In genomic region chr3:155233213-155233612, GRCh38 we compare ENCODE assay signal across 8 cellular contexts.
DNase-seq lines count a peak whose midpoint lies in the region; ATAC-seq and TF ChIP-seq lines count a peak whose summit lies in the region.
"Had no signal": no experiment of that assay in that cellular context is flagged by ENCODE, and none has a peak within 500 bp of the region (broad histone marks: within the 10 kb centered on the region; RNA-seq: fewer than 3 reads in every experiment).

No MANE protein-coding gene starts in this region.

- peak; percentile 78 for ATAC-seq in left lobe of liver
- ATAC-seq in GM19455 (IDR thresholded peaks at IDR 0.05; ENCODE audit: unreplicated experiment): no peak
- no peak for ATAC-seq in HG03159 (IDR thresholded peaks at IDR 0.05; ENCODE audit: unreplicated experiment)
- ATAC-seq: naive thymus-derived CD8-positive, alpha-beta T cell had no signal

- peak; percentile 84 for DNase-seq in HT1080 (ENCODE audit: low read depth)
- peak; percentile 80 for DNase-seq in brain microvascular endothelial cell
- peak; percentile 80 for DNase-seq in left lobe of liver (ENCODE audit: low spot score)
- DNase-seq in tibial nerve (ENCODE audit: low spot score in 2 of 2): peak; percentile 26 to 79
- no peak for DNase-seq in endothelial cell (ENCODE audit: low spot score)
- DNase-seq: naive thymus-derived CD8-positive, alpha-beta T cell had no signal

- in situ Hi-C loops in brain microvascular endothelial cell (cut with HindIII; ENCODE audit: low pct_ligation_motif_present, low sequenced_read_pairs): no loop called here

- H3K4me3 ChIP-seq in brain microvascular endothelial cell (ENCODE audit: low read depth, low read length) (no peak overlapping the region), tibial nerve (no peak overlapping the region)

- no peaks in the 10 kb centered on the region for H3K36me3 Mint-ChIP-seq in endothelial cell (ENCODE audit: low read depth, unreplicated experiment)
- H3K36me3 Mint-ChIP-seq: naive thymus-derived CD8-positive, alpha-beta T cell had no signal

- H3K9me3 ChIP-seq in tibial nerve: no peaks in the 10 kb centered on the region

- H3K27ac ChIP-seq in brain microvascular endothelial cell (peak overlapping the region; percentile 69), tibial nerve (peak overlapping the region in 2 of 4 donors; percentile 64 to 77)

- H3K4me3 Mint-ChIP-seq in endothelial cell (ENCODE audit: unreplicated experiment): no peak overlapping the region
- H3K4me3 Mint-ChIP-seq: naive thymus-derived CD8-positive, alpha-beta T cell had no signal

- 25 to 26% methylated on average over 2 of the region's 2 CpGs for WGBS in tibial nerve, 2 donors

- H3K36me3 ChIP-seq in brain microvascular endothelial cell (replicated peaks): no peaks in the 10 kb centered on the region
- H3K36me3 ChIP-seq in tibial nerve: no peaks in the 10 kb centered on the region

- H3K4me1 Mint-ChIP-seq in endothelial cell (ENCODE audit: unreplicated experiment): no peaks in the 10 kb centered on the region
- H3K4me1 Mint-ChIP-seq: naive thymus-derived CD8-positive, alpha-beta T cell had no signal

- peaks cover 2% of the 10 kb centered on the region for H3K27me3 Mint-ChIP-seq in endothelial cell (ENCODE audit: unreplicated experiment)
- H3K27me3 Mint-ChIP-seq: naive thymus-derived CD8-positive, alpha-beta T cell had no signal

- H3K27me3 ChIP-seq in brain microvascular endothelial cell (replicated peaks) (no peaks in the 10 kb centered on the region), tibial nerve (no peaks in the 10 kb centered on the region)

- no peaks in the 10 kb centered on the region for H3K9me3 Mint-ChIP-seq in endothelial cell (ENCODE audit: unreplicated experiment)

- TF ChIP-seq EP300 in tibial nerve (IDR thresholded peaks at IDR 0.05): peak in 1 of 2 donors; percentile 51

- H3K4me1 ChIP-seq in tibial nerve: peaks cover 0 to 16% (median 2%) of the 10 kb centered on the region in 4 donors

- no peak for TF ChIP-seq POLR2A in tibial nerve (IDR thresholded peaks at IDR 0.05)

- H3K27ac Mint-ChIP-seq in endothelial cell (ENCODE audit: unreplicated experiment): no peak overlapping the region

- TF ChIP-seq CTCF in brain microvascular endothelial cell (IDR thresholded peaks at IDR 0.05; ENCODE audit: low read depth, low read length, missing control alignments) (no peak), tibial nerve (IDR thresholded peaks at IDR 0.05) (no peak), endothelial cell (IDR thresholded peaks at IDR 0.05; ENCODE audit: unreplicated experiment) (no peak)
